In the genomic region with DNA sequence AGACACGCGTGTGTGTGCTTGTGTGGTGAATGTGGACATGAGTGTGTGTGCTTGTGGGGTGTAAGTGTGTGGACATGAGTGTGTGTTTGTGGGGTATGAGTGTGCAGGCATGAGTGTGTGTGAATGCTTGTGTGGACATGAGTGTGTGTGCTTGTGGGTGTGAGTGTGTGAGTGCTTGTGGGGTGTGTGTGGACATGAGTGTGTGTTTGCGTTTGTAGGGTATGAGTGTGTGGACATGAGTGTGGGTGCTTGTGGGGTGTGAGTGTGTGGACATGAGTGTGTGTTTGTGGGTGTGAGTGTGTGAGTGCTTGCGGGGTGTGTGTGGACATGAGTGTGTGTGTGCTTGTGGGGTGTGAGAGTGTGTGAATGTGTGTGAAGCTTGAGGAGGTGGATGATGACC, we compare ENCODE assay signal across 2 cellular contexts.
A peak's percentile ranks its signal among the peaks of the same experiment; 100 is the strongest.
TF ChIP-seq lines count a peak whose summit lies in the region.

No MANE protein-coding gene starts in this region.

TF ChIP-seq in HEK293, 187 proteins besides CTCF, POLR2A, EP300 and RAD21:
- TF ChIP-seq, protein P1, sequence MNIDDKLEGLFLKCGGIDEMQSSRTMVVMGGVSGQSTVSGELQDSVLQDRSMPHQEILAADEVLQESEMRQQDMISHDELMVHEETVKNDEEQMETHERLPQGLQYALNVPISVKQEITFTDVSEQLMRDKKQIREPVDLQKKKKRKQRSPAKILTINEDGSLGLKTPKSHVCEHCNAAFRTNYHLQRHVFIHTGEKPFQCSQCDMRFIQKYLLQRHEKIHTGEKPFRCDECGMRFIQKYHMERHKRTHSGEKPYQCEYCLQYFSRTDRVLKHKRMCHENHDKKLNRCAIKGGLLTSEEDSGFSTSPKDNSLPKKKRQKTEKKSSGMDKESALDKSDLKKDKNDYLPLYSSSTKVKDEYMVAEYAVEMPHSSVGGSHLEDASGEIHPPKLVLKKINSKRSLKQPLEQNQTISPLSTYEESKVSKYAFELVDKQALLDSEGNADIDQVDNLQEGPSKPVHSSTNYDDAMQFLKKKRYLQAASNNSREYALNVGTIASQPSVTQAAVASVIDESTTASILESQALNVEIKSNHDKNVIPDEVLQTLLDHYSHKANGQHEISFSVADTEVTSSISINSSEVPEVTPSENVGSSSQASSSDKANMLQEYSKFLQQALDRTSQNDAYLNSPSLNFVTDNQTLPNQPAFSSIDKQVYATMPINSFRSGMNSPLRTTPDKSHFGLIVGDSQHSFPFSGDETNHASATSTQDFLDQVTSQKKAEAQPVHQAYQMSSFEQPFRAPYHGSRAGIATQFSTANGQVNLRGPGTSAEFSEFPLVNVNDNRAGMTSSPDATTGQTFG (tag by site-specific recombination; IDR thresholded peaks at IDR 0.05; ENCODE audit: borderline replicate concordance) = 0 out of 2 replicates have a peak, but pooled peaks have one; percentile 26
- TF ChIP-seq ZNF248 (tag by site-specific recombination; IDR thresholded peaks at IDR 0.05) = 0 out of 2 replicates have a peak, but pooled peaks have one; percentile 16
- TF ChIP-seq ZNF157 (tag by site-specific recombination; IDR thresholded peaks at IDR 0.05) = 0 out of 2 replicates have a peak, but pooled peaks have one; percentile 13
- TF ChIP-seq GLI4 (tag by site-specific recombination; IDR thresholded peaks at IDR 0.05) = 0 out of 2 replicates have a peak, but pooled peaks have one; percentile 57
- TF ChIP-seq, protein P2, sequence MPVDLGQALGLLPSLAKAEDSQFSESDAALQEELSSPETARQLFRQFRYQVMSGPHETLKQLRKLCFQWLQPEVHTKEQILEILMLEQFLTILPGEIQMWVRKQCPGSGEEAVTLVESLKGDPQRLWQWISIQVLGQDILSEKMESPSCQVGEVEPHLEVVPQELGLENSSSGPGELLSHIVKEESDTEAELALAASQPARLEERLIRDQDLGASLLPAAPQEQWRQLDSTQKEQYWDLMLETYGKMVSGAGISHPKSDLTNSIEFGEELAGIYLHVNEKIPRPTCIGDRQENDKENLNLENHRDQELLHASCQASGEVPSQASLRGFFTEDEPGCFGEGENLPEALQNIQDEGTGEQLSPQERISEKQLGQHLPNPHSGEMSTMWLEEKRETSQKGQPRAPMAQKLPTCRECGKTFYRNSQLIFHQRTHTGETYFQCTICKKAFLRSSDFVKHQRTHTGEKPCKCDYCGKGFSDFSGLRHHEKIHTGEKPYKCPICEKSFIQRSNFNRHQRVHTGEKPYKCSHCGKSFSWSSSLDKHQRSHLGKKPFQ (tag by site-specific recombination; IDR thresholded peaks at IDR 0.05) = peak; percentile 44; the same call in 1 of the 2 replicates
- no peak for TF ChIP-seq ZNF175 (tag by site-specific recombination; IDR thresholded peaks at IDR 0.05)
- TF ChIP-seq EGR2 (tag by site-specific recombination; IDR thresholded peaks at IDR 0.05; ENCODE audit: low read depth) = peak; percentile 77; the same call in 1 of the 2 replicates
- no peak for TF ChIP-seq ZBTB1 (tag by site-specific recombination; IDR thresholded peaks at IDR 0.05)
- TF ChIP-seq ZNF777 (tag by site-specific recombination; IDR thresholded peaks at IDR 0.05; ENCODE audit: borderline replicate concordance) = peak; percentile 25; the same call in 1 of the 2 replicates
- 0 out of 2 replicates have a peak, but pooled peaks have one; percentile 17 for TF ChIP-seq ZNF747 (tag by site-specific recombination; IDR thresholded peaks at IDR 0.05)
- peak; percentile 71 for TF ChIP-seq ZFHX2 (tag by site-specific recombination; conservative IDR thresholded peaks at IDR 0.05)
- TF ChIP-seq ZNF521 (tag by site-specific recombination; IDR thresholded peaks at IDR 0.05) = 0 out of 2 replicates have a peak, but pooled peaks have one; percentile 48
- no peak for TF ChIP-seq ZNF223 (tag by site-specific recombination; IDR thresholded peaks at IDR 0.05)
- TF ChIP-seq ZNF670 (tag by site-specific recombination; IDR thresholded peaks at IDR 0.05; ENCODE audit: low read depth) = 0 out of 2 replicates have a peak, but pooled peaks have one; percentile 49
- no peak for TF ChIP-seq ZNF184 (tag by site-specific recombination; IDR thresholded peaks at IDR 0.05)
- TF ChIP-seq, protein P3, sequence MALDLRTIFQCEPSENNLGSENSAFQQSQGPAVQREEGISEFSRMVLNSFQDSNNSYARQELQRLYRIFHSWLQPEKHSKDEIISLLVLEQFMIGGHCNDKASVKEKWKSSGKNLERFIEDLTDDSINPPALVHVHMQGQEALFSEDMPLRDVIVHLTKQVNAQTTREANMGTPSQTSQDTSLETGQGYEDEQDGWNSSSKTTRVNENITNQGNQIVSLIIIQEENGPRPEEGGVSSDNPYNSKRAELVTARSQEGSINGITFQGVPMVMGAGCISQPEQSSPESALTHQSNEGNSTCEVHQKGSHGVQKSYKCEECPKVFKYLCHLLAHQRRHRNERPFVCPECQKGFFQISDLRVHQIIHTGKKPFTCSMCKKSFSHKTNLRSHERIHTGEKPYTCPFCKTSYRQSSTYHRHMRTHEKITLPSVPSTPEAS (tag by site-specific recombination; IDR thresholded peaks at IDR 0.05) = peak; percentile 28; the same call in 1 of the 2 replicates

TF ChIP-seq in K562, 482 proteins besides CTCF, POLR2A, EP300 and RAD21 (continues in another document):
- TF ChIP-seq, protein P4, sequence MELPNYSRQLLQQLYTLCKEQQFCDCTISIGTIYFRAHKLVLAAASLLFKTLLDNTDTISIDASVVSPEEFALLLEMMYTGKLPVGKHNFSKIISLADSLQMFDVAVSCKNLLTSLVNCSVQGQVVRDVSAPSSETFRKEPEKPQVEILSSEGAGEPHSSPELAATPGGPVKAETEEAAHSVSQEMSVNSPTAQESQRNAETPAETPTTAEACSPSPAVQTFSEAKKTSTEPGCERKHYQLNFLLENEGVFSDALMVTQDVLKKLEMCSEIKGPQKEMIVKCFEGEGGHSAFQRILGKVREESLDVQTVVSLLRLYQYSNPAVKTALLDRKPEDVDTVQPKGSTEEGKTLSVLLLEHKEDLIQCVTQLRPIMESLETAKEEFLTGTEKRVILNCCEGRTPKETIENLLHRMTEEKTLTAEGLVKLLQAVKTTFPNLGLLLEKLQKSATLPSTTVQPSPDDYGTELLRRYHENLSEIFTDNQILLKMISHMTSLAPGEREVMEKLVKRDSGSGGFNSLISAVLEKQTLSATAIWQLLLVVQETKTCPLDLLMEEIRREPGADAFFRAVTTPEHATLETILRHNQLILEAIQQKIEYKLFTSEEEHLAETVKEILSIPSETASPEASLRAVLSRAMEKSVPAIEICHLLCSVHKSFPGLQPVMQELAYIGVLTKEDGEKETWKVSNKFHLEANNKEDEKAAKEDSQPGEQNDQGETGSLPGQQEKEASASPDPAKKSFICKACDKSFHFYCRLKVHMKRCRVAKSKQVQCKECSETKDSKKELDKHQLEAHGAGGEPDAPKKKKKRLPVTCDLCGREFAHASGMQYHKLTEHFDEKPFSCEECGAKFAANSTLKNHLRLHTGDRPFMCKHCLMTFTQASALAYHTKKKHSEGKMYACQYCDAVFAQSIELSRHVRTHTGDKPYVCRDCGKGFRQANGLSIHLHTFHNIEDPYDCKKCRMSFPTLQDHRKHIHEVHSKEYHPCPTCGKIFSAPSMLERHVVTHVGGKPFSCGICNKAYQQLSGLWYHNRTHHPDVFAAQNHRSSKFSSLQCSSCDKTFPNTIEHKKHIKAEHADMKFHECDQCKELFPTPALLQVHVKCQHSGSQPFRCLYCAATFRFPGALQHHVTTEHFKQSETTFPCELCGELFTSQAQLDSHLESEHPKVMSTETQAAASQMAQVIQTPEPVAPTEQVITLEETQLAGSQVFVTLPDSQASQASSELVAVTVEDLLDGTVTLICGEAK (IDR thresholded peaks at IDR 0.05) = peak; percentile 65
- TF ChIP-seq, protein P4 (CRISPR knock-in tag; IDR thresholded peaks at IDR 0.05) = no peak
- TF ChIP-seq JUND (IDR thresholded peaks at IDR 0.05; ENCODE audit: borderline replicate concordance, low read depth, low read length) (no peak), JUND (tag; IDR thresholded peaks at IDR 0.05; ENCODE audit: borderline replicate concordance, low read depth, low read length) (peak; percentile 8; the same call in 1 of the 3 replicates), PHB2 (IDR thresholded peaks at IDR 0.05; ENCODE audit: low read depth) (peak; percentile 63; the same call in 1 of the 2 replicates), CCAR2 (IDR thresholded peaks at IDR 0.05; ENCODE audit: low read depth, low read length) (no peak), HDAC1 (IDR thresholded peaks at IDR 0.05) (0 out of 4 replicates have a peak, but pooled peaks of 1 of the 2 experiments have one; percentile 15), SAFB2 (IDR thresholded peaks at IDR 0.05; ENCODE audit: borderline replicate concordance, low read depth, low read length, severe bottlenecking) (no peak), ESRRB (CRISPR knock-in tag; IDR thresholded peaks at IDR 0.05; ENCODE audit: borderline replicate concordance) (no peak), NR2C2 (CRISPR knock-in tag; IDR thresholded peaks at IDR 0.05) (0 out of 2 replicates have a peak, but pooled peaks have one; percentile 12), NR2C2 (tag; IDR thresholded peaks at IDR 0.05) (peak; percentile 38), ZNF780A (CRISPR knock-in tag; IDR thresholded peaks at IDR 0.05) (no peak), HEY1 (CRISPR knock-in tag; IDR thresholded peaks at IDR 0.05; ENCODE audit: borderline replicate concordance) (no peak), ZKSCAN3 (CRISPR knock-in tag; IDR thresholded peaks at IDR 0.05) (no peak), JUN (IDR thresholded peaks at IDR 0.05; ENCODE audit: borderline replicate concordance, low read depth, low read length) (no peak), JUN (CRISPR knock-in tag; IDR thresholded peaks at IDR 0.05; ENCODE audit: borderline replicate concordance) (no peak), DIDO1 (tag; IDR thresholded peaks at IDR 0.05; ENCODE audit: low read depth) (no peak; the same call in 1 of the 2 replicates), STAG1 (CRISPR knock-in tag; IDR thresholded peaks at IDR 0.05; ENCODE audit: borderline replicate concordance) (no peak), DPF2 (IDR thresholded peaks at IDR 0.05) (no peak; the same call in 1 of the 2 replicates), TEAD1 (CRISPR knock-in tag; IDR thresholded peaks at IDR 0.05) (no peak), IFI16 (CRISPR knock-in tag; IDR thresholded peaks at IDR 0.05) (no peak), KDM5B (IDR thresholded peaks at IDR 0.05; ENCODE audit: insufficient replicate concordance, low read depth, low read length) (no peak), KLF6 (CRISPR knock-in tag; IDR thresholded peaks at IDR 0.05; ENCODE audit: borderline replicate concordance) (no peak)
- TF ChIP-seq, protein P5, sequence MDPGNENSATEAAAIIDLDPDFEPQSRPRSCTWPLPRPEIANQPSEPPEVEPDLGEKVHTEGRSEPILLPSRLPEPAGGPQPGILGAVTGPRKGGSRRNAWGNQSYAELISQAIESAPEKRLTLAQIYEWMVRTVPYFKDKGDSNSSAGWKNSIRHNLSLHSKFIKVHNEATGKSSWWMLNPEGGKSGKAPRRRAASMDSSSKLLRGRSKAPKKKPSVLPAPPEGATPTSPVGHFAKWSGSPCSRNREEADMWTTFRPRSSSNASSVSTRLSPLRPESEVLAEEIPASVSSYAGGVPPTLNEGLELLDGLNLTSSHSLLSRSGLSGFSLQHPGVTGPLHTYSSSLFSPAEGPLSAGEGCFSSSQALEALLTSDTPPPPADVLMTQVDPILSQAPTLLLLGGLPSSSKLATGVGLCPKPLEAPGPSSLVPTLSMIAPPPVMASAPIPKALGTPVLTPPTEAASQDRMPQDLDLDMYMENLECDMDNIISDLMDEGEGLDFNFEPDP (CRISPR knock-in tag; IDR thresholded peaks at IDR 0.05) = no peak
- TF ChIP-seq, protein P6, sequence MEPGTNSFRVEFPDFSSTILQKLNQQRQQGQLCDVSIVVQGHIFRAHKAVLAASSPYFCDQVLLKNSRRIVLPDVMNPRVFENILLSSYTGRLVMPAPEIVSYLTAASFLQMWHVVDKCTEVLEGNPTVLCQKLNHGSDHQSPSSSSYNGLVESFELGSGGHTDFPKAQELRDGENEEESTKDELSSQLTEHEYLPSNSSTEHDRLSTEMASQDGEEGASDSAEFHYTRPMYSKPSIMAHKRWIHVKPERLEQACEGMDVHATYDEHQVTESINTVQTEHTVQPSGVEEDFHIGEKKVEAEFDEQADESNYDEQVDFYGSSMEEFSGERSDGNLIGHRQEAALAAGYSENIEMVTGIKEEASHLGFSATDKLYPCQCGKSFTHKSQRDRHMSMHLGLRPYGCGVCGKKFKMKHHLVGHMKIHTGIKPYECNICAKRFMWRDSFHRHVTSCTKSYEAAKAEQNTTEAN (CRISPR knock-in tag; IDR thresholded peaks at IDR 0.05) = peak; percentile 88
- TF ChIP-seq, protein P7, sequence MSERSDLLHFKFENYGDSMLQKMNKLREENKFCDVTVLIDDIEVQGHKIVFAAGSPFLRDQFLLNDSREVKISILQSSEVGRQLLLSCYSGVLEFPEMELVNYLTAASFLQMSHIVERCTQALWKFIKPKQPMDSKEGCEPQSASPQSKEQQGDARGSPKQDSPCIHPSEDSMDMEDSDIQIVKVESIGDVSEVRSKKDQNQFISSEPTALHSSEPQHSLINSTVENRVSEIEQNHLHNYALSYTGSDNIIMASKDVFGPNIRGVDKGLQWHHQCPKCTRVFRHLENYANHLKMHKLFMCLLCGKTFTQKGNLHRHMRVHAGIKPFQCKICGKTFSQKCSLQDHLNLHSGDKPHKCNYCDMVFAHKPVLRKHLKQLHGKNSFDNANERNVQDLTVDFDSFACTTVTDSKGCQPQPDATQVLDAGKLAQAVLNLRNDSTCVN (CRISPR knock-in tag; IDR thresholded peaks at IDR 0.05) = peak; percentile 49; the same call in 1 of the 2 replicates
